22 cellular contexts compared by ENCODE assay signal in the genomic region with DNA sequence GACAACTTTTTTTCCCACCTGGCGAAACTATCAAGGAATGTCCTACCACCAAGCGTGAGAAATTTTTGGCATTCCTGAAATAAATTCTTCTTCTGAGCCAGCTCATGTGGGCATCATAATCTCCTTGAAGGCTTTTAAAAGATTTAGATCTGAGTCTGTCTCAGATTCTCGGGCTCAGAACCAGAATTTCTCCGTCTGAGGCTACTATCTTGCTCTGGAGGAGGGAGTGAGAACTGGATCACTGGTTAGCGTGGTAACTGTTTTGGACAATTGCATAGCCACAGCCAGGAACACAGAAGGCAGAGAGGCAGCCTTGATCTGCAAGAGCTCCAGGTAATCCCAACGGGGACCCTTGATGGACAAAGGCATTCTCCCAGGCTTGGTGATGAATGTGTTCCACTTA. TPM values are rescaled to one million over a fixed set of nuclear protein-coding genes. Genes with fewer than 3 reads are reported as not detected.
A peak's percentile ranks its signal among the peaks of the same experiment; 100 is the strongest.
DNase-seq lines count a peak whose midpoint lies in the region; ATAC-seq and TF ChIP-seq lines count a peak whose summit lies in the region.
"Had no signal": no experiment of that assay in that cellular context is flagged by ENCODE, and none has a peak within 500 bp of the region (broad histone marks: within the 10 kb centered on the region; RNA-seq: fewer than 3 reads in every experiment).

No MANE protein-coding gene starts in this region.

- no peak overlapping the region for H2BK5ac ChIP-seq in trophoblast cell (ENCODE audit: low read depth, low read length, poor library complexity)

- WGBS in trophoblast cell (ENCODE audit: extremely low coverage, insufficient coverage, insufficient read length), result no CpG with 5 or more reads among the region's 6 CpGs

- no peak overlapping the region for H4K8ac ChIP-seq in trophoblast cell (ENCODE audit: low read depth, low read length)

- H3K9ac ChIP-seq in trophoblast cell (ENCODE audit: low read length), result no peak overlapping the region
- H3K9ac ChIP-seq: SK-N-SH had no signal

- no peak overlapping the region for H4K12ac ChIP-seq in trophoblast cell (ENCODE audit: low read depth, low read length)

- H3K9me3 ChIP-seq in trophoblast cell (ENCODE audit: insufficient read depth, low read depth, low read length), result no peaks in the 10 kb centered on the region
- H3K9me3 ChIP-seq: esophagus muscularis mucosa, SK-N-SH, uterus had no signal

- H3K27ac ChIP-seq in trophoblast cell (ENCODE audit: low read depth, low read length), result no peak overlapping the region

- no peaks in the 10 kb centered on the region for H3K36me3 Mint-ChIP-seq in glutamatergic neuron (ENCODE audit: unreplicated experiment)

- no peak overlapping the region for H3K23ac ChIP-seq in trophoblast cell (ENCODE audit: low read length)

- H3K4me1 Mint-ChIP-seq in glutamatergic neuron (ENCODE audit: low read depth, unreplicated experiment), result peaks cover 3% of the 10 kb centered on the region
- H3K4me1 Mint-ChIP-seq: activated naive CD8-positive, alpha-beta T cell treated with anti-CD3 and anti-CD28 coated beads, Interleukin-2, amount 50 U/mL, for 24 hours had no signal

- DNase-seq in ELF-1 (ENCODE audit: low read depth, low spot score) (peak; percentile 58), glutamatergic neuron (no peak), trophoblast cell (peak; percentile 73 to 95), AG20443 (ENCODE audit: low spot score) (no peak), NCI-H446 treated with DMSO at 0.1 percent for 48 hours (lab: John Stamatoyannopoulos, UW) (no peak)
- DNase-seq: activated naive CD8-positive, alpha-beta T cell treated with anti-CD3 and anti-CD28 coated beads, Interleukin-2, amount 50 U/mL, for 24 hours; AML-193; central memory CD4-positive, alpha-beta T cell; NCI-H1417 treated with DMSO at 0.1 percent for 48 hours; SK-N-SH; stimulated activated CD4-positive, alpha-beta T cell treated with anti-CD3 and anti-CD28 coated beads, Interleukin-2, amount 100 ng/mL, for 24 hours; stimulated activated naive CD8-positive, alpha-beta T cell treated with anti-CD3 and anti-CD28 coated beads, Interleukin-15, amount 100 ng/mL, for 72 hours; T-helper 9 cell; uterus had no signal

- H3K4me2 ChIP-seq in trophoblast cell (ENCODE audit: low read length), result no peak overlapping the region

- H4K91ac ChIP-seq in trophoblast cell (ENCODE audit: low read depth, low read length), result no peak overlapping the region

- H3K79me1 ChIP-seq in trophoblast cell (ENCODE audit: low read length), result peaks cover 7% of the 10 kb centered on the region

- H3K4me3 ChIP-seq in trophoblast cell (ENCODE audit: low read depth, low read length), result no peak overlapping the region

- no peak overlapping the region for H2AFZ ChIP-seq in trophoblast cell (ENCODE audit: insufficient read depth, low read length, poor library complexity)

- no peak overlapping the region for H2AK5ac ChIP-seq in trophoblast cell (ENCODE audit: low read length)

- H3K4me3 Mint-ChIP-seq in glutamatergic neuron (ENCODE audit: unreplicated experiment), result peak overlapping the region; percentile 65
- H3K4me3 Mint-ChIP-seq: activated naive CD8-positive, alpha-beta T cell treated with anti-CD3 and anti-CD28 coated beads, Interleukin-2, amount 50 U/mL, for 24 hours; activated T-helper 1 cell treated with anti-CD3 and anti-CD28 coated beads, Interleukin-12 subunit alpha, Interleukin-12 subunit beta, Interleukin-2, Interleukin-4 antibody, amounts not matched to agents 30 ng/mL and 10 ng/mL and 1 ng/mL, durations not matched to agents 14 hours and 24 hours and 36 hours; stimulated activated naive CD8-positive, alpha-beta T cell treated with anti-CD3 and anti-CD28 coated beads, Interleukin-15, amount 100 ng/mL, for 72 hours had no signal

- no peak for TF ChIP-seq EP300 in Ishikawa (IDR thresholded peaks at IDR 0.05; ENCODE audit: borderline replicate concordance)

- ATAC-seq in GM19328 (IDR thresholded peaks at IDR 0.05; ENCODE audit: unreplicated experiment) (no peak), HG02973 (IDR thresholded peaks at IDR 0.05; ENCODE audit: unreplicated experiment) (no peak)
- ATAC-seq: activated CD4-positive, CD25-positive, alpha-beta regulatory T cell treated with anti-CD3 and anti-CD28 coated beads, Interleukin-2, amount 50 U/mL, for 24 hours; activated naive CD8-positive, alpha-beta T cell treated with anti-CD3 and anti-CD28 coated beads, Interleukin-2, amount 50 U/mL, for 24 hours; sciatic nerve had no signal

- no peak overlapping the region for H3K14ac ChIP-seq in trophoblast cell (ENCODE audit: low read length)

- H3K27me3 Mint-ChIP-seq in glutamatergic neuron (ENCODE audit: unreplicated experiment), result peaks cover 5% of the 10 kb centered on the region

- TF ChIP-seq RAD21 in Ishikawa (IDR thresholded peaks at IDR 0.05; ENCODE audit: low read depth), result no peak

- TF ChIP-seq CTCF in glutamatergic neuron (IDR thresholded peaks at IDR 0.05; ENCODE audit: partially characterized antibody, unreplicated experiment), result no peak

- no peak overlapping the region for H3K18ac ChIP-seq in trophoblast cell (ENCODE audit: low read length)

- peaks cover 4% of the 10 kb centered on the region for H3K79me2 ChIP-seq in trophoblast cell (ENCODE audit: control insufficient read depth, insufficient read depth, low read length, poor library complexity)

- no peak overlapping the region for H2BK120ac ChIP-seq in trophoblast cell (ENCODE audit: insufficient read depth, low read length, poor library complexity)

- no peak overlapping the region for H3K27ac Mint-ChIP-seq in glutamatergic neuron (ENCODE audit: unreplicated experiment)
- H3K27ac Mint-ChIP-seq: activated naive CD8-positive, alpha-beta T cell treated with anti-CD3 and anti-CD28 coated beads, Interleukin-2, amount 50 U/mL, for 24 hours; activated T-helper 1 cell treated with anti-CD3 and anti-CD28 coated beads, Interleukin-12 subunit alpha, Interleukin-12 subunit beta, Interleukin-2, Interleukin-4 antibody, amounts not matched to agents 30 ng/mL and 10 ng/mL and 1 ng/mL, durations not matched to agents 14 hours and 24 hours and 36 hours; stimulated activated naive CD8-positive, alpha-beta T cell treated with anti-CD3 and anti-CD28 coated beads, Interleukin-15, amount 100 ng/mL, for 72 hours had no signal

- peaks cover 4 to 9% of the 10 kb centered on the region in 2 experiments for H3K4me1 ChIP-seq in trophoblast cell (ENCODE audit: control insufficient read depth in 1 of 2, insufficient read depth in 2 of 2, low read length in 2 of 2)
- H3K4me1 ChIP-seq: uterus had no signal

- H2BK12ac ChIP-seq in trophoblast cell (ENCODE audit: low read length), result peak overlapping the region; percentile 75

- no peak overlapping the region for H3K4ac ChIP-seq in trophoblast cell (ENCODE audit: low read depth, low read length)

- H3K36me3 ChIP-seq in trophoblast cell (ENCODE audit: control insufficient read depth in 1 of 2, insufficient read depth in 2 of 2, low read length in 2 of 2), result no peaks in the 10 kb centered on the region
- H3K36me3 ChIP-seq: esophagus muscularis mucosa, uterus had no signal

- H3K27me3 ChIP-seq in trophoblast cell (ENCODE audit: insufficient read depth, low read length), result no peaks in the 10 kb centered on the region
- H3K27me3 ChIP-seq: uterus had no signal

- peaks cover 1% of the 10 kb centered on the region for H3K9me3 Mint-ChIP-seq in glutamatergic neuron (ENCODE audit: unreplicated experiment)
- H3K9me3 Mint-ChIP-seq: activated naive CD8-positive, alpha-beta T cell treated with anti-CD3 and anti-CD28 coated beads, Interleukin-2, amount 50 U/mL, for 24 hours; activated T-helper 1 cell treated with anti-CD3 and anti-CD28 coated beads, Interleukin-12 subunit alpha, Interleukin-12 subunit beta, Interleukin-2, Interleukin-4 antibody, amounts not matched to agents 30 ng/mL and 10 ng/mL and 1 ng/mL, durations not matched to agents 14 hours and 24 hours and 36 hours; stimulated activated naive CD8-positive, alpha-beta T cell treated with anti-CD3 and anti-CD28 coated beads, Interleukin-15, amount 100 ng/mL, for 72 hours had no signal

TF ChIP-seq in Ishikawa, 13 proteins besides CTCF, POLR2A, EP300 and RAD21:
- TF ChIP-seq TCF12 (IDR thresholded peaks at IDR 0.05; ENCODE audit: low read depth) (no peak), TEAD4 (IDR thresholded peaks at IDR 0.05) (peak; percentile 71), NFIC (IDR thresholded peaks at IDR 0.05) (no peak)

RNA-seq across cellular contexts. Expression of gene PLAC9, which starts 1.0 kb away (rescaled TPM):
- not detected for total RNA-seq in glutamatergic neuron (ENCODE audit: unreplicated experiment)
- polyA plus RNA-seq in trophoblast cell (2013), result 12.4 and 12.5 TPM in 2 replicates
- total RNA-seq: activated T-helper 1 cell treated with anti-CD3 and anti-CD28 coated beads, Interleukin-12 subunit alpha, Interleukin-12 subunit beta, Interleukin-2, Interleukin-4 antibody, amounts not matched to agents 30 ng/mL and 10 ng/mL and 1 ng/mL, durations not matched to agents 14 hours and 24 hours and 36 hours; HT-29 had no signal

RNA-seq across cellular contexts. Expression of gene TMEM254, which starts 53.0 kb away (rescaled TPM):
- total RNA-seq in glutamatergic neuron (ENCODE audit: unreplicated experiment), result 13.5 TPM
- 19.2 and 20.4 TPM in 2 replicates for polyA plus RNA-seq in trophoblast cell (2013)

Comparison
In these comparisons a context has a peak if more than half of its experiments do, and no peak if none do; other contexts are left out.
1. DNase-seq: peak in ELF-1 (single experiment) and trophoblast cell (2 of 2); none in glutamatergic neuron (single experiment), AG20443 (single experiment) and NCI-H446 treated with DMSO at 0.1 percent for 48 hours (single experiment).